Comparison of ENCODE assay signal across 22 cellular contexts in the genomic region with DNA sequence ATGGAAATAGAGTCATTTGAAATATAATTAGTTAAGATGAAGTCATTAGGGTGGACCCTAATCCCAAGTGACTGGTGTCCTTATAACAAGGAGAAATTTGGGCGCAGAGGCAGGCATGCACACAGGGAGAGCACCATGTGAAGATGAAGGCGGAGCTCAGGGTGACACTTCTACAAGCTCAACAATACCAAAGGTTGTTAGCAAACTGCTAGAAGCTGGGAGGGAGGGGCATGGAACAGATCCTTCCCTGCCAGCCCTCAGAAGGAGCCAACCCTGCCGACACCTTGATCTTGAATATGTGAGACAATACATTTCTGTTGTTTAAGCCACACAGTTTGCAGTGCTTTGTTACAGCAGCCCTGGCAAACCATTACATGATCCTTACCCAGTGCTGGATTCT.
"Had no signal": no experiment of that assay in that cellular context is flagged by ENCODE, and none has a peak within 500 bp of the region (broad histone marks: within the 10 kb centered on the region; RNA-seq: fewer than 3 reads in every experiment).

No MANE protein-coding gene starts in this region.

- H3K27ac ChIP-seq: WERI-Rb-1 had no signal

- ATAC-seq: activated T-cell treated with anti-CD3 and anti-CD28 coated beads, Interleukin-2, amount 50 U/mL, for 4 hours; Panc1; SK-N-SH treated with all-trans-retinoic acid at 6 μM for 48 hours; T-cell had no signal

- H3K36me3 ChIP-seq: WERI-Rb-1 had no signal

- DNase-seq: activated CD4-positive, alpha-beta memory T cell treated with anti-CD3 and anti-CD28 coated beads, Interleukin-2, amount 10 ng/mL, durations not matched to agents 7 days and 5 days; activated CD4-positive, alpha-beta T cell treated with anti-CD3 and anti-CD28 coated beads for 1 hour; activated CD4-positive, alpha-beta T cell treated with anti-CD3 and anti-CD28 coated beads for 48 hours; activated CD4-positive, CD25-positive, alpha-beta regulatory T cell; activated effector memory CD4-positive, alpha-beta T cell treated with Interleukin-2 at 50 U/mL for 16 hours; activated naive CD4-positive, alpha-beta T cell treated with anti-CD3 and anti-CD28 coated beads, Interleukin-2, amount 50 U/mL, for 16 hours; activated T-cell treated with anti-CD3 and anti-CD28 coated beads, Interleukin-2, amount 50 U/mL, for 4 hours; anterior cingulate cortex; central memory CD4-positive, alpha-beta T cell; KBM-7; MM.1S; NCI-H1092; NCI-H1436 treated with DMSO at 0.1 percent for 48 hours; NCI-H1694 treated with DMSO at 0.1 percent for 48 hours; NCI-H2029; NCI-H345; NCI-H524 treated with DMSO at 0.1 percent for 48 hours; T-cell; T1000; WERI-Rb-1 had no signal
